ENCODE assay signal across 35 cellular contexts in genomic region chr5:12071455-12071854, GRCh38.
"Had no signal": no experiment of that assay in that cellular context is flagged by ENCODE, and none has a peak within 500 bp of the region (broad histone marks: within the 10 kb centered on the region; RNA-seq: fewer than 3 reads in every experiment).

No MANE protein-coding gene starts in this region.

- H3K27me3 ChIP-seq: MG63 had no signal

- H3K36me3 ChIP-seq: MG63 had no signal

- DNase-seq: Karpas-422, Kasumi-1, MG63, MM.1S, MV-4-11, NCI-H1048, NCI-H1092, NCI-H1092 treated with DMSO at 0.1 percent for 48 hours, NCI-H1105, NCI-H1105 treated with DMSO at 0.1 percent for 48 hours, NCI-H1417, NCI-H1417 treated with DMSO at 0.1 percent for 48 hours, NCI-H1436, NCI-H1436 treated with DMSO at 0.1 percent for 48 hours, NCI-H146, NCI-H1694, NCI-H1694 treated with DMSO at 0.1 percent for 48 hours, NCI-H187, NCI-H187 treated with DMSO at 0.1 percent for 48 hours, NCI-H1930, NCI-H2029, NCI-H2029 treated with DMSO at 0.1 percent for 48 hours, NCI-H2081, NCI-H2081 treated with DMSO at 0.1 percent for 48 hours, NCI-H2107, NCI-H2171, NCI-H2171 treated with DMSO at 0.1 percent for 48 hours, NCI-H2227 treated with DMSO at 0.1 percent for 48 hours, NCI-H226, NCI-H345, NCI-H446, NCI-H446 treated with DMSO at 0.1 percent for 48 hours, NCI-H510A, NCI-H510A treated with DMSO at 0.1 percent for 48 hours, NCI-H524 had no signal

- H3K4me3 ChIP-seq: MG63 had no signal

- H3K9me3 ChIP-seq: MG63 had no signal
